1 cellular context compared by ENCODE assay signal in genomic region chr6:118893095-118893881, GRCh38.
TF ChIP-seq lines count a peak whose summit lies in the region.

No MANE protein-coding gene starts in this region.

TF ChIP-seq in K562, 482 proteins besides CTCF, POLR2A, EP300 and RAD21 (continued from another document and continues in another):
- TF ChIP-seq ZNF398 (CRISPR knock-in tag; IDR thresholded peaks at IDR 0.05) (no peak), RHOXF2B (CRISPR knock-in tag; conservative IDR thresholded peaks at IDR 0.05) (no peak), GABPB2 (CRISPR knock-in tag; conservative IDR thresholded peaks at IDR 0.05) (no peak), KLF1 (tag; IDR thresholded peaks at IDR 0.05) (no peak), ZNF316 (IDR thresholded peaks at IDR 0.05) (0 out of 2 replicates have a peak, but pooled peaks have one; percentile 8), TAL1 (IDR thresholded peaks at IDR 0.05) (0 out of 2 replicates have a peak, but pooled peaks have one; percentile 2), RAD51 (IDR thresholded peaks at IDR 0.05; ENCODE audit: borderline replicate concordance, low read depth) (no peak; the same call in 1 of the 2 replicates), ZNF12 (CRISPR knock-in tag; IDR thresholded peaks at IDR 0.05) (no peak), ZNF217 (CRISPR knock-in tag; IDR thresholded peaks at IDR 0.05) (no peak), EZH2 (IDR thresholded peaks at IDR 0.05; ENCODE audit: borderline replicate concordance, low read depth, low read length) (no peak), ZC3H11A (IDR thresholded peaks at IDR 0.05; ENCODE audit: low read depth, low read length) (no peak), MYBL2 (IDR thresholded peaks at IDR 0.05; ENCODE audit: low read depth) (no peak), MYBL2 (CRISPR knock-in tag; IDR thresholded peaks at IDR 0.05; ENCODE audit: borderline replicate concordance) (no peak), PKNOX1 (IDR thresholded peaks at IDR 0.05) (no peak), ZBTB11 (CRISPR knock-in tag; IDR thresholded peaks at IDR 0.05) (peak in 1 of 3 experiments; percentile 28; a peak in 1 of 6 replicates), SIN3A (IDR thresholded peaks at IDR 0.05; ENCODE audit: borderline replicate concordance in 2 of 2, control insufficient read depth in 1 of 2, low read depth in 2 of 2, low read length in 2 of 2) (no peak), OTX1 (CRISPR knock-in tag; IDR thresholded peaks at IDR 0.05) (peak; percentile 71; the same call in 1 of the 2 replicates), E2F8 (IDR thresholded peaks at IDR 0.05; ENCODE audit: low read depth, partially characterized antibody) (peak; percentile 66), ZNF589 (CRISPR knock-in tag; IDR thresholded peaks at IDR 0.05; ENCODE audit: low read depth) (peak; percentile 81; the same call in 1 of the 2 replicates), BRD9 (IDR thresholded peaks at IDR 0.05; ENCODE audit: low read depth, partially characterized antibody) (peak; percentile 28), E2F3 (CRISPR knock-in tag; IDR thresholded peaks at IDR 0.05) (no peak), RNF219 (CRISPR knock-in tag; IDR thresholded peaks at IDR 0.05) (no peak), MAFF (IDR thresholded peaks at IDR 0.05; ENCODE audit: low read length) (no peak), BRCA1 (IDR thresholded peaks at IDR 0.05) (no peak), BRCA1 (CRISPR knock-in tag; IDR thresholded peaks at IDR 0.05) (no peak), ARID1B (IDR thresholded peaks at IDR 0.05) (0 out of 2 replicates have a peak, but pooled peaks have one; percentile 50), BRF1 (IDR thresholded peaks at IDR 0.05; ENCODE audit: borderline replicate concordance, extremely low read depth, insufficient read length) (no peak), PPARD (CRISPR knock-in tag; IDR thresholded peaks at IDR 0.05) (no peak), RBM17 (IDR thresholded peaks at IDR 0.05; ENCODE audit: borderline replicate concordance, low read depth, low read length) (no peak), GMEB1 (CRISPR knock-in tag; IDR thresholded peaks at IDR 0.05) (peak; percentile 23; the same call in 1 of the 2 replicates), EP400 (IDR thresholded peaks at IDR 0.05) (peak; percentile 55), BRD4 (IDR thresholded peaks at IDR 0.05) (no peak), TAF1 (IDR thresholded peaks at IDR 0.05; ENCODE audit: control insufficient read depth, extremely low read depth, insufficient read depth, low read length, severe bottlenecking) (no peak), CTBP1 (IDR thresholded peaks at IDR 0.05; ENCODE audit: borderline replicate concordance) (no peak), HMG20A (CRISPR knock-in tag; conservative IDR thresholded peaks at IDR 0.05) (no peak), JUNB (CRISPR knock-in tag; conservative IDR thresholded peaks at IDR 0.05) (no peak), FOXM1 (IDR thresholded peaks at IDR 0.05; ENCODE audit: low read depth) (no peak), FOXM1 (CRISPR knock-in tag; IDR thresholded peaks at IDR 0.05; ENCODE audit: low read depth) (no peak)
- TF ChIP-seq, protein P1, sequence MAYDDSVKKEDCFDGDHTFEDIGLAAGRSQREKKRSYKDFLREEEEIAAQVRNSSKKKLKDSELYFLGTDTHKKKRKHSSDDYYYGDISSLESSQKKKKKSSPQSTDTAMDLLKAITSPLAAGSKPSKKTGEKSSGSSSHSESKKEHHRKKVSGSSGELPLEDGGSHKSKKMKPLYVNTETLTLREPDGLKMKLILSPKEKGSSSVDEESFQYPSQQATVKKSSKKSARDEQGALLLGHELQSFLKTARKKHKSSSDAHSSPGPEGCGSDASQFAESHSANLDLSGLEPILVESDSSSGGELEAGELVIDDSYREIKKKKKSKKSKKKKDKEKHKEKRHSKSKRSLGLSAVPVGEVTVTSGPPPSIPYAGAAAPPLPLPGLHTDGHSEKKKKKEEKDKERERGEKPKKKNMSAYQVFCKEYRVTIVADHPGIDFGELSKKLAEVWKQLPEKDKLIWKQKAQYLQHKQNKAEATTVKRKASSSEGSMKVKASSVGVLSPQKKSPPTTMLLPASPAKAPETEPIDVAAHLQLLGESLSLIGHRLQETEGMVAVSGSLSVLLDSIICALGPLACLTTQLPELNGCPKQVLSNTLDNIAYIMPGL (CRISPR knock-in tag; IDR thresholded peaks at IDR 0.05), result no peak
- TF ChIP-seq, protein P2, sequence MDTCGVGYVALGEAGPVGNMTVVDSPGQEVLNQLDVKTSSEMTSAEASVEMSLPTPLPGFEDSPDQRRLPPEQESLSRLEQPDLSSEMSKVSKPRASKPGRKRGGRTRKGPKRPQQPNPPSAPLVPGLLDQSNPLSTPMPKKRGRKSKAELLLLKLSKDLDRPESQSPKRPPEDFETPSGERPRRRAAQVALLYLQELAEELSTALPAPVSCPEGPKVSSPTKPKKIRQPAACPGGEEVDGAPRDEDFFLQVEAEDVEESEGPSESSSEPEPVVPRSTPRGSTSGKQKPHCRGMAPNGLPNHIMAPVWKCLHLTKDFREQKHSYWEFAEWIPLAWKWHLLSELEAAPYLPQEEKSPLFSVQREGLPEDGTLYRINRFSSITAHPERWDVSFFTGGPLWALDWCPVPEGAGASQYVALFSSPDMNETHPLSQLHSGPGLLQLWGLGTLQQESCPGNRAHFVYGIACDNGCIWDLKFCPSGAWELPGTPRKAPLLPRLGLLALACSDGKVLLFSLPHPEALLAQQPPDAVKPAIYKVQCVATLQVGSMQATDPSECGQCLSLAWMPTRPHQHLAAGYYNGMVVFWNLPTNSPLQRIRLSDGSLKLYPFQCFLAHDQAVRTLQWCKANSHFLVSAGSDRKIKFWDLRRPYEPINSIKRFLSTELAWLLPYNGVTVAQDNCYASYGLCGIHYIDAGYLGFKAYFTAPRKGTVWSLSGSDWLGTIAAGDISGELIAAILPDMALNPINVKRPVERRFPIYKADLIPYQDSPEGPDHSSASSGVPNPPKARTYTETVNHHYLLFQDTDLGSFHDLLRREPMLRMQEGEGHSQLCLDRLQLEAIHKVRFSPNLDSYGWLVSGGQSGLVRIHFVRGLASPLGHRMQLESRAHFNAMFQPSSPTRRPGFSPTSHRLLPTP (IDR thresholded peaks at IDR 0.05; ENCODE audit: borderline replicate concordance, extremely low read depth, insufficient read length), result no peak
- TF ChIP-seq, protein P3, sequence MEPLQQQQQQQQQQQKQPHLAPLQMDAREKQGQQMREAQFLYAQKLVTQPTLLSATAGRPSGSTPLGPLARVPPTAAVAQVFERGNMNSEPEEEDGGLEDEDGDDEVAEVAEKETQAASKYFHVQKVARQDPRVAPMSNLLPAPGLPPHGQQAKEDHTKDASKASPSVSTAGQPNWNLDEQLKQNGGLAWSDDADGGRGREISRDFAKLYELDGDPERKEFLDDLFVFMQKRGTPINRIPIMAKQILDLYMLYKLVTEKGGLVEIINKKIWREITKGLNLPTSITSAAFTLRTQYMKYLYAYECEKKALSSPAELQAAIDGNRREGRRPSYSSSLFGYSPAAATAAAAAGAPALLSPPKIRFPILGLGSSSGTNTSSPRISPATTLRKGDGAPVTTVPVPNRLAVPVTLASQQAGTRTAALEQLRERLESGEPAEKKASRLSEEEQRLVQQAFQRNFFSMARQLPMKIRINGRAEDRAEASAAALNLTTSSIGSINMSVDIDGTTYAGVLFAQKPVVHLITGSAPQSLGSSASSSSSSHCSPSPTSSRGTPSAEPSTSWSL (CRISPR knock-in tag; IDR thresholded peaks at IDR 0.05; ENCODE audit: borderline replicate concordance), result no peak
- TF ChIP-seq, protein P4, sequence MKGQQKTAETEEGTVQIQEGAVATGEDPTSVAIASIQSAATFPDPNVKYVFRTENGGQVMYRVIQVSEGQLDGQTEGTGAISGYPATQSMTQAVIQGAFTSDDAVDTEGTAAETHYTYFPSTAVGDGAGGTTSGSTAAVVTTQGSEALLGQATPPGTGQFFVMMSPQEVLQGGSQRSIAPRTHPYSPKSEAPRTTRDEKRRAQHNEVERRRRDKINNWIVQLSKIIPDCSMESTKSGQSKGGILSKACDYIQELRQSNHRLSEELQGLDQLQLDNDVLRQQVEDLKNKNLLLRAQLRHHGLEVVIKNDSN (CRISPR knock-in tag; IDR thresholded peaks at IDR 0.05), result no peak
